Comparison of ENCODE assay signal across 30 cellular contexts in the genomic region with DNA sequence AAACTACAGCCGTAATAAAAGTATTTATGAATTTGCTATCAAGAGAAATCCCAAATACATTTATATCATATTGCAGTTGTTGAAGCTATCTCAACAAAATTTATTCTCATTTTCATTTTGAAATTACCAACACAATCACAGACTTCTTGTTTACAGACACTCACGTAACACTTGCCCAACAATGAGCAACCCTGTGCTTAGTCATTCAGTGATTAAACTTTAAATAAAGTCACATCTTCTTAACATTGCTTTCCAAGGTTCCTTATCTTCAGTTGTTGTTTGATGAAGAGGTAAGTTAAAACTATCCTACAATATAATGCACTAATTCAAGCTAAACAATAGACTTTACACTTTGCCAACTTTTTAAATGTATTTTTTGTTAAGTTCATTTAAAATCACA.
A peak's percentile ranks its signal among the peaks of the same experiment; 100 is the strongest.
DNase-seq lines count a peak whose midpoint lies in the region; ATAC-seq, FAIRE-seq and TF ChIP-seq lines count a peak whose summit lies in the region.
"Had no signal": no experiment of that assay in that cellular context is flagged by ENCODE, and none has a peak within 500 bp of the region (broad histone marks: within the 10 kb centered on the region; RNA-seq: fewer than 3 reads in every experiment).

No MANE protein-coding gene starts in this region.

- H3K27me3 ChIP-seq in stomach, result no peaks in the 10 kb centered on the region
- no peaks in the 10 kb centered on the region for H3K27me3 ChIP-seq in sigmoid colon
- no peaks in the 10 kb centered on the region for H3K27me3 ChIP-seq in neuronal stem cell (ENCODE audit: control insufficient read depth in 3 of 3, insufficient read depth in 3 of 3, low read depth in 1 of 3, low read length in 3 of 3)
- H3K27me3 ChIP-seq: adrenal gland; BLaER1 treated with 17β-estradiol and CSF1 and Interleukin-3, amounts not matched to agents 10 nM and 100 nM; gastroesophageal sphincter; neutrophil had no signal

- ATAC-seq in A549, result no peak
- ATAC-seq in HG03039 (IDR thresholded peaks at IDR 0.05; ENCODE audit: unreplicated experiment), result no peak
- ATAC-seq: gastroesophageal sphincter; Right ventricle myocardium inferior; stimulated activated naive B cell treated with anti-CD40 and anti-IgM and Interleukin-4, amounts not matched to agents 10 μg/mL and 1 μg/mL and 100 μg/mL, for 72 hours; WTC11 had no signal

- H3K23ac ChIP-seq in neuronal stem cell (ENCODE audit: low read depth, low read length, poor library complexity), result no peak overlapping the region

- H2BK120ac ChIP-seq in neuronal stem cell (ENCODE audit: low read depth, low read length), result no peak overlapping the region

- 46% methylated on average over 2 of the region's 2 CpGs for WGBS in A549 (ENCODE audit: missing lambda C conversion rate)
- 70 to 80% (median 77%) methylated on average over 2 of the region's 2 CpGs for WGBS in stomach, 5 donors
- 66 to 79% methylated on average over 2 of the region's 2 CpGs for WGBS in sigmoid colon, 2 donors
- WGBS in neuronal stem cell (ENCODE audit: extremely low coverage in 2 of 2, insufficient read length in 2 of 2, insufficient replicate concordance in 1 of 2), 2 donors, result no CpG with 5 or more reads among the region's 2 CpGs

- H3K9ac ChIP-seq in neuronal stem cell (ENCODE audit: low read depth, low read length, poor library complexity), result no peak overlapping the region
- H3K9ac ChIP-seq: BLaER1 treated with 17β-estradiol and CSF1 and Interleukin-3, amounts not matched to agents 10 nM and 100 nM had no signal

- H2AK5ac ChIP-seq in neuronal stem cell (ENCODE audit: low read depth, low read length), result no peak overlapping the region

- H2AFZ ChIP-seq in neuronal stem cell (ENCODE audit: low read length), result no peak overlapping the region

- DNase-seq in A549 (ENCODE audit: low read depth in 1 of 2, low spot score in 1 of 2), result peak in 1 of 2 experiments; percentile 40
- DNase-seq in H4 (ENCODE audit: low spot score), result peak; percentile 8
- peak; percentile 81 for DNase-seq in amniotic epithelial cell (ENCODE audit: low read depth)
- peak; percentile 48 for DNase-seq in fibroblast of pulmonary artery (ENCODE audit: low read depth)
- no peak for DNase-seq in stomach
- DNase-seq in sigmoid colon, result no peak
- no peak for DNase-seq in neuronal stem cell (ENCODE audit: low spot score)
- DNase-seq: activated CD4-positive, alpha-beta T cell treated with anti-CD3 and anti-CD28 coated beads, Interleukin-2, amount 50 U/mL, for 48 hours; activated gamma-delta T cell; activated T-cell treated with anti-CD3 and anti-CD28 coated beads for 4 hours; adrenal gland; hypothalamus; KG1; MV-4-11; NCI-H1694 treated with DMSO at 0.1 percent for 48 hours; NCI-H748 treated with DMSO at 0.1 percent for 48 hours; stimulated activated naive B cell treated with anti-CD40 and anti-IgM and Interleukin-4, amounts not matched to agents 10 μg/mL and 1 μg/mL and 100 μg/mL, for 72 hours; T-helper 9 cell had no signal

- H3K27ac ChIP-seq in A549 (peak overlapping the region; percentile 38 to 54; a peak in 3 of 6 replicates), stomach (no peak overlapping the region), sigmoid colon (no peak overlapping the region), neuronal stem cell (replicated peaks; ENCODE audit: low read length) (no peak overlapping the region)
- H3K27ac ChIP-seq: adrenal gland; BLaER1 treated with 17β-estradiol and CSF1 and Interleukin-3, amounts not matched to agents 10 nM and 100 nM; gastroesophageal sphincter; neutrophil; thoracic aorta had no signal

- H2BK5ac ChIP-seq in neuronal stem cell (ENCODE audit: low read length), result no peak overlapping the region

- intact Hi-C loops in stomach (cut with DNase I; ENCODE audit: low total_unique reads) (no loop called here), sigmoid colon (cut with DNase I) (no loop called here)

- H3K4me2 ChIP-seq in A549 (peak overlapping the region; percentile 45), neuronal stem cell (ENCODE audit: insufficient read depth, low read length, poor library complexity, severe bottlenecking) (no peak overlapping the region)
- H3K4me2 ChIP-seq: BLaER1 treated with 17β-estradiol and CSF1 and Interleukin-3, amounts not matched to agents 10 nM and 100 nM; smooth muscle cell had no signal

- CTCF ChIA-PET in A549 (lab: Yijun Ruan, JAX), result no interaction called here

- no peak overlapping the region for H4K91ac ChIP-seq in neuronal stem cell (ENCODE audit: low read depth, low read length, poor library complexity)

- H3K4me1 ChIP-seq in A549 (peaks cover 15% of the 10 kb centered on the region; the same call in 2 of the 3 replicates), stomach (no peaks in the 10 kb centered on the region), sigmoid colon (no peaks in the 10 kb centered on the region), neuronal stem cell (ENCODE audit: control insufficient read depth in 2 of 2, insufficient read depth in 1 of 2, low read depth in 1 of 2, low read length in 2 of 2) (no peaks in the 10 kb centered on the region)
- H3K4me1 ChIP-seq: adrenal gland; BLaER1 treated with 17β-estradiol and CSF1 and Interleukin-3, amounts not matched to agents 10 nM and 100 nM; gastroesophageal sphincter had no signal

- TF ChIP-seq RAD21 in A549 (conservative IDR thresholded peaks at IDR 0.05 in 1 of 2, IDR thresholded peaks at IDR 0.05 in 1 of 2), result no peak

- H3K18ac ChIP-seq in neuronal stem cell (ENCODE audit: low read length), result no peak overlapping the region

- TF ChIP-seq POLR2A in A549 (IDR thresholded peaks at IDR 0.05; ENCODE audit: low read length) (no peak), stomach (IDR thresholded peaks at IDR 0.05) (no peak), sigmoid colon (IDR thresholded peaks at IDR 0.05) (no peak)

- no peaks in the 10 kb centered on the region for H3K36me3 ChIP-seq in stomach
- H3K36me3 ChIP-seq in sigmoid colon, result no peaks in the 10 kb centered on the region
- no peaks in the 10 kb centered on the region for H3K36me3 ChIP-seq in neuronal stem cell (replicated peaks in 1 of 2; ENCODE audit: control insufficient read depth in 2 of 2, insufficient read depth in 2 of 2, low read length in 2 of 2)
- H3K36me3 ChIP-seq: adrenal gland; BLaER1 treated with 17β-estradiol and CSF1 and Interleukin-3, amounts not matched to agents 10 nM and 100 nM; gastroesophageal sphincter; neutrophil; thoracic aorta had no signal

- H3K9me3 ChIP-seq in A549 (no peaks in the 10 kb centered on the region), stomach (no peaks in the 10 kb centered on the region), sigmoid colon (no peaks in the 10 kb centered on the region), neuronal stem cell (replicated peaks in 1 of 2; ENCODE audit: control insufficient read depth in 2 of 2, insufficient read depth in 1 of 2, low read depth in 1 of 2, low read length in 2 of 2) (no peaks in the 10 kb centered on the region)
- H3K9me3 ChIP-seq: adrenal gland; BLaER1 treated with 17β-estradiol and CSF1 and Interleukin-3, amounts not matched to agents 10 nM and 100 nM; gastroesophageal sphincter; neutrophil; thoracic aorta had no signal

- H2BK15ac ChIP-seq in neuronal stem cell (ENCODE audit: low read length), result no peak overlapping the region

- TF ChIP-seq CTCF in A549 (IDR thresholded peaks at IDR 0.05) (no peak), fibroblast of pulmonary artery (IDR thresholded peaks at IDR 0.05; ENCODE audit: low read length, missing control alignments) (no peak), stomach (IDR thresholded peaks at IDR 0.05) (no peak), sigmoid colon (IDR thresholded peaks at IDR 0.05) (no peak)

- FAIRE-seq in A549 (lab: Jason Lieb, UNC), result peak; percentile 32
- FAIRE-seq: A204.1, G401.6, islet of Langerhans had no signal

- H3K79me1 ChIP-seq in neuronal stem cell (ENCODE audit: low read depth, low read length), result no peaks in the 10 kb centered on the region

- POLR2A ChIA-PET in A549 (lab: Yijun Ruan, JAX), result no interaction called here

- H3K14ac ChIP-seq in neuronal stem cell (ENCODE audit: low read length), result no peak overlapping the region

- no peak overlapping the region for H2BK12ac ChIP-seq in neuronal stem cell (ENCODE audit: low read length)

- no peak overlapping the region for H3K4me3 ChIP-seq in A549
- no peak overlapping the region for H3K4me3 ChIP-seq in fibroblast of pulmonary artery (replicated peaks; ENCODE audit: low read depth, low read length)
- no peak overlapping the region for H3K4me3 ChIP-seq in stomach
- no peak overlapping the region for H3K4me3 ChIP-seq in sigmoid colon
- no peak overlapping the region for H3K4me3 ChIP-seq in neuronal stem cell (ENCODE audit: low read length in 2 of 2)
- H3K4me3 ChIP-seq: adrenal gland; BLaER1 treated with 17β-estradiol and CSF1 and Interleukin-3, amounts not matched to agents 10 nM and 100 nM; gastroesophageal sphincter; lung; smooth muscle cell; thoracic aorta had no signal

- TF ChIP-seq EP300 in A549 (IDR thresholded peaks at IDR 0.05), result no peak
- no peak for TF ChIP-seq EP300 in stomach (IDR thresholded peaks at IDR 0.05)
- no peak for TF ChIP-seq EP300 in sigmoid colon (IDR thresholded peaks at IDR 0.05)

- no peak overlapping the region for H4K8ac ChIP-seq in neuronal stem cell (ENCODE audit: low read depth, low read length)

- no peak overlapping the region for H3K4ac ChIP-seq in neuronal stem cell (ENCODE audit: low read length)

TF ChIP-seq in A549, 52 proteins besides CTCF, POLR2A, EP300 and RAD21:
- no peak for TF ChIP-seq SREBF2 (IDR thresholded peaks at IDR 0.05)
- TF ChIP-seq ZNF302 (CRISPR knock-in tag; IDR thresholded peaks at IDR 0.05), result no peak
- no peak for TF ChIP-seq NR3C1 (IDR thresholded peaks at IDR 0.05)
- TF ChIP-seq FOXS1 (CRISPR knock-in tag; IDR thresholded peaks at IDR 0.05), result no peak
- TF ChIP-seq FOSL2 (IDR thresholded peaks at IDR 0.05), result peak; percentile 37; the same call in 1 of the 2 replicates
- TF ChIP-seq FOSL2 (CRISPR knock-in tag; IDR thresholded peaks at IDR 0.05), result peak; percentile 62
- TF ChIP-seq, protein P1, sequence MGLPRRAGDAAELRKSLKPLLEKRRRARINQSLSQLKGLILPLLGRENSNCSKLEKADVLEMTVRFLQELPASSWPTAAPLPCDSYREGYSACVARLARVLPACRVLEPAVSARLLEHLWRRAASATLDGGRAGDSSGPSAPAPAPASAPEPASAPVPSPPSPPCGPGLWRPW (IDR thresholded peaks at IDR 0.05), result 0 out of 2 replicates have a peak, but pooled peaks have one; percentile 41
- no peak for TF ChIP-seq HDAC2 (IDR thresholded peaks at IDR 0.05)
- TF ChIP-seq, protein P2, sequence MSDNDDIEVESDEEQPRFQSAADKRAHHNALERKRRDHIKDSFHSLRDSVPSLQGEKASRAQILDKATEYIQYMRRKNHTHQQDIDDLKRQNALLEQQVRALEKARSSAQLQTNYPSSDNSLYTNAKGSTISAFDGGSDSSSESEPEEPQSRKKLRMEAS (IDR thresholded peaks at IDR 0.05), result no peak
- no peak for TF ChIP-seq MYC (IDR thresholded peaks at IDR 0.05; ENCODE audit: borderline replicate concordance, low read length)
- TF ChIP-seq JUNB (IDR thresholded peaks at IDR 0.05), result peak; percentile 60
- peak in 1 of 2 experiments; percentile 58; a peak in 1 of 5 replicates for TF ChIP-seq JUN (IDR thresholded peaks at IDR 0.05)
- TF ChIP-seq CEBPB (IDR thresholded peaks at IDR 0.05), result peak in 1 of 2 experiments; percentile 70; a peak in 3 of 4 replicates

Comparison
In these comparisons a context has a peak if more than half of its experiments do, and no peak if none do; other contexts are left out.
1. DNase-seq: peak in H4 (single experiment), amniotic epithelial cell (single experiment) and fibroblast of pulmonary artery (single experiment); none in stomach (single experiment), sigmoid colon (single experiment) and neuronal stem cell (single experiment).
2. H3K27ac ChIP-seq: peak in A549 (2 of 2); none in stomach (0 of 5), sigmoid colon (0 of 4) and neuronal stem cell (single experiment).